In the genomic region with DNA sequence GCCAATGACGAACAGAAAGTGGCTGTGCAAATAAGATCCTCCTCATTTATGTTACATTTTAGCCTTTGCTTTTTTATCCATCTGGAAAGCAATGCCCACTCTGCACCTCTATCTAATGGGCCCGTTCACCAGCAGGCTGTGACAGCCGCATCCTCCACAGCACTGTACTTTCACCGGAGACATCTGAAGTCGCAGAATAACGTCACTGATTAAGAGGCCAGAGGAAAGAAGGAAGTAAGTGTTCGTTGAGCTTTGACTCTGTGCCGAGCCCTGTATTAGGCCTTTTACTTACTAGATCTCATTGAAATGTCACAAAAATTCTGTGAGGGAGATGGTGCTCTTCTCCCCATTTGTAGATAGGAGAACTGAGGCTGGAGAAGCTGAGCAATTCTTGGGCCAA, we compare ENCODE assay signal across 1 cellular context.
TF ChIP-seq lines count a peak whose summit lies in the region.

No MANE protein-coding gene starts in this region.

TF ChIP-seq in K562, 482 proteins besides CTCF, POLR2A, EP300 and RAD21 (continued from another document):
- TF ChIP-seq GABPA (tag; conservative IDR thresholded peaks at IDR 0.05; ENCODE audit: low read depth) (no peak), DPF2 (IDR thresholded peaks at IDR 0.05) (no peak), FOXA3 (CRISPR knock-in tag; conservative IDR thresholded peaks at IDR 0.05 in 1 of 2, IDR thresholded peaks at IDR 0.05 in 1 of 2) (0 out of 4 replicates have a peak, but pooled peaks of 1 of the 2 experiments have one; percentile 18), GABPB2 (CRISPR knock-in tag; conservative IDR thresholded peaks at IDR 0.05) (no peak), CBFA2T2 (conservative IDR thresholded peaks at IDR 0.05) (no peak), ZNF121 (CRISPR knock-in tag; conservative IDR thresholded peaks at IDR 0.05) (no peak), GABPB1 (CRISPR knock-in tag; IDR thresholded peaks at IDR 0.05) (peak; percentile 43; the same call in 1 of the 2 replicates), XRCC3 (IDR thresholded peaks at IDR 0.05) (no peak), CBX2 (IDR thresholded peaks at IDR 0.05; ENCODE audit: insufficient read depth, low read length, poor library complexity, severe bottlenecking) (no peak), ZNF717 (CRISPR knock-in tag; IDR thresholded peaks at IDR 0.05) (no peak), CREM (IDR thresholded peaks at IDR 0.05; ENCODE audit: low read depth) (peak; percentile 70), ZNF77 (CRISPR knock-in tag; IDR thresholded peaks at IDR 0.05) (no peak), ZNF165 (CRISPR knock-in tag; IDR thresholded peaks at IDR 0.05; ENCODE audit: borderline replicate concordance) (no peak), U2AF2 (optimal IDR thresholded peaks at IDR 0.05; ENCODE audit: low read depth, low read length) (no peak), ATF7 (IDR thresholded peaks at IDR 0.05) (peak; percentile 50; the same call in 1 of the 2 replicates), BRF1 (IDR thresholded peaks at IDR 0.05; ENCODE audit: borderline replicate concordance, extremely low read depth, insufficient read length) (no peak), ZNF232 (CRISPR knock-in tag; IDR thresholded peaks at IDR 0.05) (no peak), PPARD (CRISPR knock-in tag; IDR thresholded peaks at IDR 0.05) (no peak)
- TF ChIP-seq, protein P1, sequence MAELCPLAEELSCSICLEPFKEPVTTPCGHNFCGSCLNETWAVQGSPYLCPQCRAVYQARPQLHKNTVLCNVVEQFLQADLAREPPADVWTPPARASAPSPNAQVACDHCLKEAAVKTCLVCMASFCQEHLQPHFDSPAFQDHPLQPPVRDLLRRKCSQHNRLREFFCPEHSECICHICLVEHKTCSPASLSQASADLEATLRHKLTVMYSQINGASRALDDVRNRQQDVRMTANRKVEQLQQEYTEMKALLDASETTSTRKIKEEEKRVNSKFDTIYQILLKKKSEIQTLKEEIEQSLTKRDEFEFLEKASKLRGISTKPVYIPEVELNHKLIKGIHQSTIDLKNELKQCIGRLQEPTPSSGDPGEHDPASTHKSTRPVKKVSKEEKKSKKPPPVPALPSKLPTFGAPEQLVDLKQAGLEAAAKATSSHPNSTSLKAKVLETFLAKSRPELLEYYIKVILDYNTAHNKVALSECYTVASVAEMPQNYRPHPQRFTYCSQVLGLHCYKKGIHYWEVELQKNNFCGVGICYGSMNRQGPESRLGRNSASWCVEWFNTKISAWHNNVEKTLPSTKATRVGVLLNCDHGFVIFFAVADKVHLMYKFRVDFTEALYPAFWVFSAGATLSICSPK (IDR thresholded peaks at IDR 0.05; ENCODE audit: borderline replicate concordance): no peak
- TF ChIP-seq, protein P2, sequence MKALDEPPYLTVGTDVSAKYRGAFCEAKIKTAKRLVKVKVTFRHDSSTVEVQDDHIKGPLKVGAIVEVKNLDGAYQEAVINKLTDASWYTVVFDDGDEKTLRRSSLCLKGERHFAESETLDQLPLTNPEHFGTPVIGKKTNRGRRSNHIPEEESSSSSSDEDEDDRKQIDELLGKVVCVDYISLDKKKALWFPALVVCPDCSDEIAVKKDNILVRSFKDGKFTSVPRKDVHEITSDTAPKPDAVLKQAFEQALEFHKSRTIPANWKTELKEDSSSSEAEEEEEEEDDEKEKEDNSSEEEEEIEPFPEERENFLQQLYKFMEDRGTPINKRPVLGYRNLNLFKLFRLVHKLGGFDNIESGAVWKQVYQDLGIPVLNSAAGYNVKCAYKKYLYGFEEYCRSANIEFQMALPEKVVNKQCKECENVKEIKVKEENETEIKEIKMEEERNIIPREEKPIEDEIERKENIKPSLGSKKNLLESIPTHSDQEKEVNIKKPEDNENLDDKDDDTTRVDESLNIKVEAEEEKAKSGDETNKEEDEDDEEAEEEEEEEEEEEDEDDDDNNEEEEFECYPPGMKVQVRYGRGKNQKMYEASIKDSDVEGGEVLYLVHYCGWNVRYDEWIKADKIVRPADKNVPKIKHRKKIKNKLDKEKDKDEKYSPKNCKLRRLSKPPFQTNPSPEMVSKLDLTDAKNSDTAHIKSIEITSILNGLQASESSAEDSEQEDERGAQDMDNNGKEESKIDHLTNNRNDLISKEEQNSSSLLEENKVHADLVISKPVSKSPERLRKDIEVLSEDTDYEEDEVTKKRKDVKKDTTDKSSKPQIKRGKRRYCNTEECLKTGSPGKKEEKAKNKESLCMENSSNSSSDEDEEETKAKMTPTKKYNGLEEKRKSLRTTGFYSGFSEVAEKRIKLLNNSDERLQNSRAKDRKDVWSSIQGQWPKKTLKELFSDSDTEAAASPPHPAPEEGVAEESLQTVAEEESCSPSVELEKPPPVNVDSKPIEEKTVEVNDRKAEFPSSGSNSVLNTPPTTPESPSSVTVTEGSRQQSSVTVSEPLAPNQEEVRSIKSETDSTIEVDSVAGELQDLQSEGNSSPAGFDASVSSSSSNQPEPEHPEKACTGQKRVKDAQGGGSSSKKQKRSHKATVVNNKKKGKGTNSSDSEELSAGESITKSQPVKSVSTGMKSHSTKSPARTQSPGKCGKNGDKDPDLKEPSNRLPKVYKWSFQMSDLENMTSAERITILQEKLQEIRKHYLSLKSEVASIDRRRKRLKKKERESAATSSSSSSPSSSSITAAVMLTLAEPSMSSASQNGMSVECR (CRISPR knock-in tag; IDR thresholded peaks at IDR 0.05): no peak
- TF ChIP-seq, protein P3, sequence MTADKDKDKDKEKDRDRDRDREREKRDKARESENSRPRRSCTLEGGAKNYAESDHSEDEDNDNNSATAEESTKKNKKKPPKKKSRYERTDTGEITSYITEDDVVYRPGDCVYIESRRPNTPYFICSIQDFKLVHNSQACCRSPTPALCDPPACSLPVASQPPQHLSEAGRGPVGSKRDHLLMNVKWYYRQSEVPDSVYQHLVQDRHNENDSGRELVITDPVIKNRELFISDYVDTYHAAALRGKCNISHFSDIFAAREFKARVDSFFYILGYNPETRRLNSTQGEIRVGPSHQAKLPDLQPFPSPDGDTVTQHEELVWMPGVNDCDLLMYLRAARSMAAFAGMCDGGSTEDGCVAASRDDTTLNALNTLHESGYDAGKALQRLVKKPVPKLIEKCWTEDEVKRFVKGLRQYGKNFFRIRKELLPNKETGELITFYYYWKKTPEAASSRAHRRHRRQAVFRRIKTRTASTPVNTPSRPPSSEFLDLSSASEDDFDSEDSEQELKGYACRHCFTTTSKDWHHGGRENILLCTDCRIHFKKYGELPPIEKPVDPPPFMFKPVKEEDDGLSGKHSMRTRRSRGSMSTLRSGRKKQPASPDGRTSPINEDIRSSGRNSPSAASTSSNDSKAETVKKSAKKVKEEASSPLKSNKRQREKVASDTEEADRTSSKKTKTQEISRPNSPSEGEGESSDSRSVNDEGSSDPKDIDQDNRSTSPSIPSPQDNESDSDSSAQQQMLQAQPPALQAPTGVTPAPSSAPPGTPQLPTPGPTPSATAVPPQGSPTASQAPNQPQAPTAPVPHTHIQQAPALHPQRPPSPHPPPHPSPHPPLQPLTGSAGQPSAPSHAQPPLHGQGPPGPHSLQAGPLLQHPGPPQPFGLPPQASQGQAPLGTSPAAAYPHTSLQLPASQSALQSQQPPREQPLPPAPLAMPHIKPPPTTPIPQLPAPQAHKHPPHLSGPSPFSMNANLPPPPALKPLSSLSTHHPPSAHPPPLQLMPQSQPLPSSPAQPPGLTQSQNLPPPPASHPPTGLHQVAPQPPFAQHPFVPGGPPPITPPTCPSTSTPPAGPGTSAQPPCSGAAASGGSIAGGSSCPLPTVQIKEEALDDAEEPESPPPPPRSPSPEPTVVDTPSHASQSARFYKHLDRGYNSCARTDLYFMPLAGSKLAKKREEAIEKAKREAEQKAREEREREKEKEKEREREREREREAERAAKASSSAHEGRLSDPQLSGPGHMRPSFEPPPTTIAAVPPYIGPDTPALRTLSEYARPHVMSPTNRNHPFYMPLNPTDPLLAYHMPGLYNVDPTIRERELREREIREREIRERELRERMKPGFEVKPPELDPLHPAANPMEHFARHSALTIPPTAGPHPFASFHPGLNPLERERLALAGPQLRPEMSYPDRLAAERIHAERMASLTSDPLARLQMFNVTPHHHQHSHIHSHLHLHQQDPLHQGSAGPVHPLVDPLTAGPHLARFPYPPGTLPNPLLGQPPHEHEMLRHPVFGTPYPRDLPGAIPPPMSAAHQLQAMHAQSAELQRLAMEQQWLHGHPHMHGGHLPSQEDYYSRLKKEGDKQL (CRISPR knock-in tag; IDR thresholded peaks at IDR 0.05; ENCODE audit: borderline replicate concordance): no peak
- TF ChIP-seq, protein P4, sequence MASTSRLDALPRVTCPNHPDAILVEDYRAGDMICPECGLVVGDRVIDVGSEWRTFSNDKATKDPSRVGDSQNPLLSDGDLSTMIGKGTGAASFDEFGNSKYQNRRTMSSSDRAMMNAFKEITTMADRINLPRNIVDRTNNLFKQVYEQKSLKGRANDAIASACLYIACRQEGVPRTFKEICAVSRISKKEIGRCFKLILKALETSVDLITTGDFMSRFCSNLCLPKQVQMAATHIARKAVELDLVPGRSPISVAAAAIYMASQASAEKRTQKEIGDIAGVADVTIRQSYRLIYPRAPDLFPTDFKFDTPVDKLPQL (IDR thresholded peaks at IDR 0.05; ENCODE audit: extremely low read depth, insufficient read length): no peak
- TF ChIP-seq, protein P5, sequence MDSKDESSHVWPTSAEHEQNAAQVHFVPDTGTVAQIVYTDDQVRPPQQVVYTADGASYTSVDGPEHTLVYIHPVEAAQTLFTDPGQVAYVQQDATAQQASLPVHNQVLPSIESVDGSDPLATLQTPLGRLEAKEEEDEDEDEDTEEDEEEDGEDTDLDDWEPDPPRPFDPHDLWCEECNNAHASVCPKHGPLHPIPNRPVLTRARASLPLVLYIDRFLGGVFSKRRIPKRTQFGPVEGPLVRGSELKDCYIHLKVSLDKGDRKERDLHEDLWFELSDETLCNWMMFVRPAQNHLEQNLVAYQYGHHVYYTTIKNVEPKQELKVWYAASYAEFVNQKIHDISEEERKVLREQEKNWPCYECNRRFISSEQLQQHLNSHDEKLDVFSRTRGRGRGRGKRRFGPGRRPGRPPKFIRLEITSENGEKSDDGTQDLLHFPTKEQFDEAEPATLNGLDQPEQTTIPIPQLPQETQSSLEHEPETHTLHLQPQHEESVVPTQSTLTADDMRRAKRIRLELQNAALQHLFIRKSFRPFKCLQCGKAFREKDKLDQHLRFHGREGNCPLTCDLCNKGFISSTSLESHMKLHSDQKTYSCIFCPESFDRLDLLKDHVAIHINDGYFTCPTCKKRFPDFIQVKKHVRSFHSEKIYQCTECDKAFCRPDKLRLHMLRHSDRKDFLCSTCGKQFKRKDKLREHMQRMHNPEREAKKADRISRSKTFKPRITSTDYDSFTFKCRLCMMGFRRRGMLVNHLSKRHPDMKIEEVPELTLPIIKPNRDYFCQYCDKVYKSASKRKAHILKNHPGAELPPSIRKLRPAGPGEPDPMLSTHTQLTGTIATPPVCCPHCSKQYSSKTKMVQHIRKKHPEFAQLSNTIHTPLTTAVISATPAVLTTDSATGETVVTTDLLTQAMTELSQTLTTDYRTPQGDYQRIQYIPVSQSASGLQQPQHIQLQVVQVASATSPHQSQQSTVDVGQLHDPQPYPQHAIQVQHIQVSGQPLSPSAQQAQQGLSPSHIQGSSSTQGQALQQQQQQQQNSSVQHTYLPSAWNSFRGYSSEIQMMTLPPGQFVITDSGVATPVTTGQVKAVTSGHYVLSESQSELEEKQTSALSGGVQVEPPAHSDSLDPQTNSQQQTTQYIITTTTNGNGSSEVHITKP (IDR thresholded peaks at IDR 0.05; ENCODE audit: partially characterized antibody): no peak
- TF ChIP-seq, protein P6, sequence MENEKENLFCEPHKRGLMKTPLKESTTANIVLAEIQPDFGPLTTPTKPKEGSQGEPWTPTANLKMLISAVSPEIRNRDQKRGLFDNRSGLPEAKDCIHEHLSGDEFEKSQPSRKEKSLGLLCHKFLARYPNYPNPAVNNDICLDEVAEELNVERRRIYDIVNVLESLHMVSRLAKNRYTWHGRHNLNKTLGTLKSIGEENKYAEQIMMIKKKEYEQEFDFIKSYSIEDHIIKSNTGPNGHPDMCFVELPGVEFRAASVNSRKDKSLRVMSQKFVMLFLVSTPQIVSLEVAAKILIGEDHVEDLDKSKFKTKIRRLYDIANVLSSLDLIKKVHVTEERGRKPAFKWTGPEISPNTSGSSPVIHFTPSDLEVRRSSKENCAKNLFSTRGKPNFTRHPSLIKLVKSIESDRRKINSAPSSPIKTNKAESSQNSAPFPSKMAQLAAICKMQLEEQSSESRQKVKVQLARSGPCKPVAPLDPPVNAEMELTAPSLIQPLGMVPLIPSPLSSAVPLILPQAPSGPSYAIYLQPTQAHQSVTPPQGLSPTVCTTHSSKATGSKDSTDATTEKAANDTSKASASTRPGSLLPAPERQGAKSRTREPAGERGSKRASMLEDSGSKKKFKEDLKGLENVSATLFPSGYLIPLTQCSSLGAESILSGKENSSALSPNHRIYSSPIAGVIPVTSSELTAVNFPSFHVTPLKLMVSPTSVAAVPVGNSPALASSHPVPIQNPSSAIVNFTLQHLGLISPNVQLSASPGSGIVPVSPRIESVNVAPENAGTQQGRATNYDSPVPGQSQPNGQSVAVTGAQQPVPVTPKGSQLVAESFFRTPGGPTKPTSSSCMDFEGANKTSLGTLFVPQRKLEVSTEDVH (IDR thresholded peaks at IDR 0.05; ENCODE audit: low read depth, partially characterized antibody): no peak
- TF ChIP-seq, protein P7, sequence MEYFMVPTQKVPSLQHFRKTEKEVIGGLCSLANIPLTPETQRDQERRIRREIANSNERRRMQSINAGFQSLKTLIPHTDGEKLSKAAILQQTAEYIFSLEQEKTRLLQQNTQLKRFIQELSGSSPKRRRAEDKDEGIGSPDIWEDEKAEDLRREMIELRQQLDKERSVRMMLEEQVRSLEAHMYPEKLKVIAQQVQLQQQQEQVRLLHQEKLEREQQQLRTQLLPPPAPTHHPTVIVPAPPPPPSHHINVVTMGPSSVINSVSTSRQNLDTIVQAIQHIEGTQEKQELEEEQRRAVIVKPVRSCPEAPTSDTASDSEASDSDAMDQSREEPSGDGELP (CRISPR knock-in tag; IDR thresholded peaks at IDR 0.05; ENCODE audit: borderline replicate concordance): no peak
- TF ChIP-seq, protein P8, sequence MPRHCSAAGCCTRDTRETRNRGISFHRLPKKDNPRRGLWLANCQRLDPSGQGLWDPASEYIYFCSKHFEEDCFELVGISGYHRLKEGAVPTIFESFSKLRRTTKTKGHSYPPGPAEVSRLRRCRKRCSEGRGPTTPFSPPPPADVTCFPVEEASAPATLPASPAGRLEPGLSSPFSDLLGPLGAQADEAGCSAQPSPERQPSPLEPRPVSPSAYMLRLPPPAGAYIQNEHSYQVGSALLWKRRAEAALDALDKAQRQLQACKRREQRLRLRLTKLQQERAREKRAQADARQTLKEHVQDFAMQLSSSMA (CRISPR knock-in tag; IDR thresholded peaks at IDR 0.05): no peak
